ENCODE assay signal across 24 cellular contexts in genomic region chr14:104523546-104523935, GRCh38. TPM values are rescaled to one million over a fixed set of nuclear protein-coding genes. Genes with fewer than 3 reads are reported as not detected.
DNase-seq lines count a peak whose midpoint lies in the region; ATAC-seq and TF ChIP-seq lines count a peak whose summit lies in the region.
"Had no signal": no experiment of that assay in that cellular context is flagged by ENCODE, and none has a peak within 500 bp of the region (broad histone marks: within the 10 kb centered on the region; RNA-seq: fewer than 3 reads in every experiment).

No MANE protein-coding gene starts in this region.

- H3K27ac ChIP-seq in right atrium auricular region: no peak overlapping the region
- no peak overlapping the region for H3K27ac ChIP-seq in endodermal cell (ENCODE audit: low read depth, low read length)
- H3K27ac ChIP-seq: GM23248 had no signal

- H3K9ac ChIP-seq in endodermal cell (ENCODE audit: extremely low read depth, low read length, poor library complexity, severe bottlenecking): no peak overlapping the region
- H3K9ac ChIP-seq: GM23248 had no signal

- H3K27me3 Mint-ChIP-seq in endodermal cell (ENCODE audit: insufficient read depth): no peaks in the 10 kb centered on the region
- H3K27me3 Mint-ChIP-seq: CD4-positive, alpha-beta memory T cell had no signal

- peaks cover 37% of the 10 kb centered on the region for H3K9me3 Mint-ChIP-seq in endodermal cell

- no peak overlapping the region for H3K4me3 ChIP-seq in right atrium auricular region
- no peak overlapping the region for H3K4me3 ChIP-seq in endodermal cell (ENCODE audit: low read length)
- H3K4me3 ChIP-seq: GM23248 had no signal

- intact Hi-C loops in cardiac septum (cut with DNase I): no loop called here
- intact Hi-C loops in posterior vena cava (cut with DNase I): no loop called here

- H3K4me3 Mint-ChIP-seq in endodermal cell: no peak overlapping the region
- H3K4me3 Mint-ChIP-seq: CD4-positive, alpha-beta memory T cell had no signal

- no peaks in the 10 kb centered on the region for H3K27me3 ChIP-seq in right atrium auricular region
- H3K27me3 ChIP-seq in endodermal cell (ENCODE audit: control insufficient read depth, insufficient read depth, low read length, poor library complexity, severe bottlenecking): no peaks in the 10 kb centered on the region

- DNase-seq in cardiac septum (ENCODE audit: low spot score) (peak; percentile 20), right atrium auricular region (ENCODE audit: low spot score) (no peak), endodermal cell (peak; percentile 36), posterior vena cava (ENCODE audit: low spot score) (peak; percentile 67), ureter (ENCODE audit: low spot score) (peak; percentile 25)
- DNase-seq: 8988T; C1 segment of cervical spinal cord; Calu3; CD4-positive, alpha-beta memory T cell; COR-L47; DMS53; DMS79 treated with DMSO at 0.1 percent for 48 hours; GF-D8; GM23248; H7 had no signal

- no peaks in the 10 kb centered on the region for H3K36me3 Mint-ChIP-seq in endodermal cell (ENCODE audit: low read depth)

- 84 to 100% methylated on average over 1 to 7 of the region's 7 CpGs for WGBS in endodermal cell (ENCODE audit: insufficient coverage in 1 of 2, insufficient read length in 1 of 2), 2 experiments

- peaks cover 0 to 14% of the 10 kb centered on the region in 2 donors for H3K9me3 ChIP-seq in right atrium auricular region
- peaks cover 28% of the 10 kb centered on the region for H3K9me3 ChIP-seq in endodermal cell (ENCODE audit: control insufficient read depth, low read length)

- no peak overlapping the region for H3K27ac Mint-ChIP-seq in endodermal cell
- H3K27ac Mint-ChIP-seq: CD4-positive, alpha-beta memory T cell had no signal

- TF ChIP-seq CTCF in right atrium auricular region (IDR thresholded peaks at IDR 0.05) (no peak), endodermal cell (conservative IDR thresholded peaks at IDR 0.05) (no peak)

- no peaks in the 10 kb centered on the region for H3K4me1 Mint-ChIP-seq in endodermal cell

- H3K36me3 ChIP-seq in right atrium auricular region (no peaks in the 10 kb centered on the region), endodermal cell (ENCODE audit: control insufficient read depth, insufficient read depth, low read length) (no peaks in the 10 kb centered on the region)

- H3K4me1 ChIP-seq in right atrium auricular region: no peaks in the 10 kb centered on the region
- H3K4me1 ChIP-seq in endodermal cell (ENCODE audit: control insufficient read depth, insufficient read depth, low read length): no peaks in the 10 kb centered on the region

- no peak for ATAC-seq in GM21447 (IDR thresholded peaks at IDR 0.05; ENCODE audit: unreplicated experiment)
- no peak for ATAC-seq in HG03135 (IDR thresholded peaks at IDR 0.05; ENCODE audit: unreplicated experiment)
- ATAC-seq in GM18520 (IDR thresholded peaks at IDR 0.05; ENCODE audit: unreplicated experiment): no peak
- ATAC-seq: HCT116 had no signal

RNA-seq across cellular contexts. Expression of gene C14orf180, which starts 56.0 kb away (rescaled TPM):
- 67.8 TPM for total RNA-seq in cardiac septum
- total RNA-seq in right atrium auricular region: 100 to 1,000 TPM in 1 of 2 donors, 10 to 100 TPM in 1; 59.5 to 135 TPM
- total RNA-seq in endodermal cell: not detected
- not detected for polyA plus RNA-seq in endodermal cell (2013, experiment 1 of 2)
- not detected for polyA plus RNA-seq in endodermal cell (2013, experiment 2 of 2)
- 1 to 10 TPM; 1.4 to 5.9 TPM for total RNA-seq in posterior vena cava
- 1.7 TPM for total RNA-seq in ureter
- total RNA-seq: A673; Calu3; CD4-positive, alpha-beta memory T cell; Daoy; G401; GM23248; H1; H7 had no signal
- polyA plus RNA-seq: BJ; CD4-positive, alpha-beta memory T cell; GM23248; H1 had no signal

Comparison
In these comparisons a context has a peak if more than half of its experiments do, and no peak if none do; other contexts are left out.
1. RNA of gene C14orf180, which starts 56.0 kb away (total RNA-seq): 59.5 to 135 TPM in right atrium auricular region and 67.8 TPM in cardiac septum (single experiment); 1.4 to 5.9 TPM in posterior vena cava, 1.7 TPM in ureter (single experiment) and not detected in endodermal cell; every median in the first group is over 4 times any median in the second.